ENCODE assay signal across 7 cellular contexts in the genomic region with DNA sequence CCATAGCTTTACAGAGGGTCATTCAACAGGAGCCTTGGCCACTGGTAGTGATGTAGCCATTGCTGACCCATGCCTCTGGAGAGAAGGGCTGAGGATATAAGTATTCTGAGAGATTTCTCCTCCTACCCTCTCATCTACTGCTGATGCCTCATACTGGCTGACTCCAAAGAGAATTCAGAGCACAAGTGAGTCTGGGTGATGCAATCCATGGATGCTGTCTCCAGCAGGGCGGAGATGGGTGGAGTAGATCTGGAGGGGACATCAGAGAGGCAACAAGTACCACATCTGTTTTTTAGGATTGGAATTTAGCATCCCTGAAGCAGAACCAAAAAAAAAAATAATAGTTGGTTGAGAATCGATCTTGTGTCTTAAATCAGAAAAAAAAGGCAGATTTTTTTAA.
"Had no signal": no experiment of that assay in that cellular context is flagged by ENCODE, and none has a peak within 500 bp of the region (broad histone marks: within the 10 kb centered on the region; RNA-seq: fewer than 3 reads in every experiment).

No MANE protein-coding gene starts in this region.

- H3K9ac ChIP-seq: KMS-11 had no signal

- H3K27ac ChIP-seq: KMS-11 had no signal

- H3K36me3 ChIP-seq: HAP-1 had no signal

- H3K4me3 ChIP-seq: HAP-1 had no signal

- H3K9me3 ChIP-seq: HAP-1 had no signal

- H3K4me2 ChIP-seq: KMS-11 had no signal

- ATAC-seq: HCT116 had no signal

- DNase-seq: GOT3, H7, HFFc6, KBM-7 had no signal
